ENCODE assay signal across 8 cellular contexts in the genomic region with DNA sequence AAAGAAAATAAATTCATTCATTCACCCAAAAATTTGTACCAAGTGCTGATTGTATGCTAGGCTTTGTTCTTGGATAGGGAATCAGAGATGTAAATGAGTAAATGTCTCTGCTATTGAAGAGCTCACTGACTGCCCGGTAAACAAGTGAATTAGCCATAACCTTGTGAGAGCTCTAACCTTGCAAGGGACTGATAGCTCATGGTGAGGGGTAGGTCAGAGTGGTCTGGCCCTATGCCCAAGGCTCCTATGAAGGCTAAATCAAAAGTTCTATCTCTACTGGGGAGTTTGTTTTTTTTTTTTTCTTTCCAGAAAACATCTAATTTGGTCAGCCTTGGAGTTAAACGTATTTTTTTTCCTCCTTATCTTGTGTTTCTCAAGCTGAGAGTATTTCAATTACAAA.
"Had no signal": no experiment of that assay in that cellular context is flagged by ENCODE, and none has a peak within 500 bp of the region (broad histone marks: within the 10 kb centered on the region; RNA-seq: fewer than 3 reads in every experiment).

No MANE protein-coding gene starts in this region.

- H3K9me3 ChIP-seq: HAP-1 had no signal

- H3K4me3 ChIP-seq: GM23248, HAP-1 had no signal

- H3K27ac ChIP-seq: GM23248, HL-60 had no signal

- DNase-seq: GM23248, GOT3, H7, HFFc6 had no signal

- H3K4me1 ChIP-seq: HAP-1 had no signal

- ATAC-seq: HCT116, HepG2 had no signal

- H3K36me3 ChIP-seq: HAP-1 had no signal
